7 cellular contexts compared by ENCODE assay signal in genomic region chr10:36033808-36034207, GRCh38.
"Had no signal": no experiment of that assay in that cellular context is flagged by ENCODE, and none has a peak within 500 bp of the region (broad histone marks: within the 10 kb centered on the region; RNA-seq: fewer than 3 reads in every experiment).

No MANE protein-coding gene starts in this region.

- DNase-seq: IMR-90, KBM-7 had no signal

- H3K4me3 ChIP-seq: K562 had no signal

- H3K4me3 Mint-ChIP-seq: IgD-negative memory B cell had no signal

- H3K27ac ChIP-seq: HL-60 had no signal

- FAIRE-seq: HepG2, HTR-8/SVneo, K562 had no signal

- H3K27ac Mint-ChIP-seq: IgD-negative memory B cell had no signal

- ATAC-seq: HepG2, K562 had no signal

- H3K36me3 Mint-ChIP-seq: IgD-negative memory B cell had no signal

- H3K27me3 Mint-ChIP-seq: IgD-negative memory B cell had no signal

- H3K4me1 Mint-ChIP-seq: IgD-negative memory B cell had no signal
